In genomic region chr9:136543280-136543679, GRCh38 we compare ENCODE assay signal across 11 cellular contexts. TPM values are rescaled to one million over a fixed set of nuclear protein-coding genes. Genes with fewer than 3 reads are reported as not detected.
A peak's percentile ranks its signal among the peaks of the same experiment; 100 is the strongest.
DNase-seq lines count a peak whose midpoint lies in the region; ATAC-seq and TF ChIP-seq lines count a peak whose summit lies in the region.
"Had no signal": no experiment of that assay in that cellular context is flagged by ENCODE, and none has a peak within 500 bp of the region (broad histone marks: within the 10 kb centered on the region; RNA-seq: fewer than 3 reads in every experiment).

No MANE protein-coding gene starts in this region.

- H3K36me3 ChIP-seq in heart right ventricle: peaks cover 0 to 35% (median 8%) of the 10 kb centered on the region in 9 donors
- peaks cover 13% of the 10 kb centered on the region for H3K36me3 ChIP-seq in mammary epithelial cell (ENCODE audit: insufficient read depth, low read length)
- peaks cover 12% of the 10 kb centered on the region for H3K36me3 ChIP-seq in upper lobe of right lung

- no peaks in the 10 kb centered on the region for H3K27me3 Mint-ChIP-seq in naive B cell

- no peak overlapping the region for H3K9ac ChIP-seq in mammary epithelial cell (ENCODE audit: insufficient read depth, low read length)

- H3K4me3 ChIP-seq in heart right ventricle (peak overlapping the region in 9 of 10 donors; percentile 88 to 99 (median 96)), mammary epithelial cell (replicated peaks in 1 of 3; ENCODE audit: insufficient read depth in 1 of 3, low read depth in 2 of 3, low read length in 3 of 3) (peak overlapping the region; percentile 73 to 98 (median 86)), upper lobe of right lung (peak overlapping the region; percentile 86)

- peak overlapping the region in 2 of 6 donors; percentile 78 to 95 for H3K27ac Mint-ChIP-seq in naive B cell

- H3K79me2 ChIP-seq in mammary epithelial cell (ENCODE audit: insufficient read depth, low read length): peaks cover 86% of the 10 kb centered on the region

- H3K4me1 ChIP-seq in heart right ventricle (peaks cover 24 to 88% (median 76%) of the 10 kb centered on the region in 9 donors), mammary epithelial cell (ENCODE audit: insufficient read depth, low read length) (peaks cover 63% of the 10 kb centered on the region), upper lobe of right lung (peaks cover 58% of the 10 kb centered on the region)

- peak overlapping the region; percentile 93 to 100 (median 98) for H3K27ac ChIP-seq in heart right ventricle
- H3K27ac ChIP-seq in mammary epithelial cell (ENCODE audit: insufficient read depth, low read depth, low read length): no peak overlapping the region
- no peak overlapping the region for H3K27ac ChIP-seq in upper lobe of right lung

- H3K4me2 ChIP-seq in mammary epithelial cell (ENCODE audit: insufficient read depth, low read depth, low read length): peak overlapping the region; percentile 97

- H3K27me3 ChIP-seq in heart right ventricle: no peaks in the 10 kb centered on the region
- no peaks in the 10 kb centered on the region for H3K27me3 ChIP-seq in mammary epithelial cell (ENCODE audit: insufficient read depth, low read length)
- H3K27me3 ChIP-seq in upper lobe of right lung: no peaks in the 10 kb centered on the region

- H3K36me3 Mint-ChIP-seq in naive B cell: no peaks in the 10 kb centered on the region

- ATAC-seq in heart right ventricle (no peak), naive B cell (ENCODE audit: low read depth in 2 of 2) (no peak), upper lobe of right lung (no peak)

- H3K9me3 Mint-ChIP-seq in naive B cell: no peaks in the 10 kb centered on the region

- intact Hi-C loops in heart right ventricle (cut with DNase I): loop anchor here in 7 of 10 donors (5.0 to 10.0 kb wide), 7 partner anchors 36 to 84 kb away; partner anchors contain the start of gene SEC16A (in 1 of the 7)
- intact Hi-C loops in cardiac septum (cut with DNase I): no loop called here
- intact Hi-C loops in mammary epithelial cell (cut with micrococcal nuclease): no loop called here
- intact Hi-C loops in upper lobe of right lung (cut with DNase I): loop anchor here (10.0 kb wide), 1 partner anchor 82 kb away; no protein-coding TSS in a partner anchor

- H3K4me1 Mint-ChIP-seq in naive B cell: peaks cover 32 to 64% (median 50%) of the 10 kb centered on the region in 3 donors

- 87 to 90% methylated on average over 10 of the region's 10 CpGs for WGBS in heart right ventricle, 2 donors
- 70% methylated on average over 6 of the region's 10 CpGs for WGBS in mammary epithelial cell (ENCODE audit: low coverage, missing lambda C conversion rate)

- H4K20me1 ChIP-seq in mammary epithelial cell (ENCODE audit: insufficient read depth, low read length): peaks cover 22% of the 10 kb centered on the region

- no peak for DNase-seq in heart right ventricle
- DNase-seq in cardiac septum (ENCODE audit: low spot score): no peak
- no peak for DNase-seq in mammary epithelial cell
- DNase-seq in naive B cell: no peak
- no peak for DNase-seq in upper lobe of right lung
- DNase-seq in NCI-H128 (lab: John Stamatoyannopoulos, UW; ENCODE audit: unreplicated experiment): no peak
- no peak for DNase-seq in HuH-7 (ENCODE audit: low spot score)
- DNase-seq in 8988T: no peak
- DNase-seq: mesendoderm, MM.1S, NCI-H774 had no signal

- CTCF ChIA-PET in mammary epithelial cell (lab: Charles Lee; ENCODE audit: low non-redundant PET): no interaction called here

- H3K4me3 Mint-ChIP-seq in naive B cell: peak overlapping the region; percentile 54 to 92 (median 86)

- BruUV-seq in mammary epithelial cell (replicated peaks; lab: Mats Ljungman, UMichigan): no TSS peak

- H3K9me3 ChIP-seq in heart right ventricle (no peaks in the 10 kb centered on the region), mammary epithelial cell (replicated peaks; ENCODE audit: insufficient read depth, low read length) (no peaks in the 10 kb centered on the region), upper lobe of right lung (no peaks in the 10 kb centered on the region)

- TF ChIP-seq CTCF in heart right ventricle (IDR thresholded peaks at IDR 0.05) (no peak), mammary epithelial cell (conservative IDR thresholded peaks at IDR 0.05 in 1 of 2, IDR thresholded peaks at IDR 0.05 in 1 of 2; ENCODE audit: extremely low read depth in 1 of 2, insufficient read depth in 1 of 2, low read depth in 1 of 2, low read length in 2 of 2) (peak in 1 of 2 donors; percentile 26), upper lobe of right lung (IDR thresholded peaks at IDR 0.05) (no peak)

- dilution Hi-C loops in mammary epithelial cell (cut with HindIII; ENCODE audit: low sequenced_read_pairs): loop anchor here (5.0 to 10.0 kb wide), 3 partner anchors 56 to 132 kb away; no protein-coding TSS in a partner anchor

- H2AFZ ChIP-seq in mammary epithelial cell (ENCODE audit: low read depth, low read length): no peak overlapping the region

- in situ Hi-C loops in mammary epithelial cell (cut with MboI; ENCODE audit: low sequenced_read_pairs in 2 of 2): no loop called here

RNA-seq across cellular contexts. Expression of gene NOTCH1, which starts 2.6 kb away (rescaled TPM):
- total RNA-seq in heart right ventricle (10 to 100 TPM; 12.0 to 27.0 (median 21.8) TPM), cardiac septum (29.7 TPM), mammary epithelial cell (100 to 1,000 TPM; 170 to 189 TPM), upper lobe of right lung (114 TPM)
- polyA plus RNA-seq in heart right ventricle (10 to 100 TPM in 1 of 2 donors, 1 to 10 TPM in 1; 7.3 to 14.5 TPM), mammary epithelial cell (17.6 TPM), naive B cell (ENCODE audit: low read depth in 6 of 6) (1 to 10 TPM in 5 of 6 donors, under 1 TPM in 1; 0.05 to 8.0 (median 2.4) TPM)
- polyA minus RNA-seq in mammary epithelial cell: 39.0 TPM

Comparison
In these comparisons a context has a peak if more than half of its experiments do, and no peak if none do; other contexts are left out.
1. intact Hi-C loops: an anchor here in heart right ventricle (5.0 to 10.0 kb wide) and upper lobe of right lung (10.0 kb wide); none called in cardiac septum and mammary epithelial cell.
2. H3K27ac ChIP-seq: peak in heart right ventricle (10 of 10); none in mammary epithelial cell (single experiment) and upper lobe of right lung (single experiment).
3. Peak in every context shown above with its lines, with median percentiles within 50 percentile points of each other: H3K4me3 ChIP-seq.